In genomic region chr3:64650710-64651109, GRCh38 we compare ENCODE assay signal across 1 cellular context.
TF ChIP-seq lines count a peak whose summit lies in the region.

No MANE protein-coding gene starts in this region.

TF ChIP-seq in WTC11, 78 proteins besides CTCF, POLR2A, EP300 and RAD21 (continued from another document):
- TF ChIP-seq, protein P1, sequence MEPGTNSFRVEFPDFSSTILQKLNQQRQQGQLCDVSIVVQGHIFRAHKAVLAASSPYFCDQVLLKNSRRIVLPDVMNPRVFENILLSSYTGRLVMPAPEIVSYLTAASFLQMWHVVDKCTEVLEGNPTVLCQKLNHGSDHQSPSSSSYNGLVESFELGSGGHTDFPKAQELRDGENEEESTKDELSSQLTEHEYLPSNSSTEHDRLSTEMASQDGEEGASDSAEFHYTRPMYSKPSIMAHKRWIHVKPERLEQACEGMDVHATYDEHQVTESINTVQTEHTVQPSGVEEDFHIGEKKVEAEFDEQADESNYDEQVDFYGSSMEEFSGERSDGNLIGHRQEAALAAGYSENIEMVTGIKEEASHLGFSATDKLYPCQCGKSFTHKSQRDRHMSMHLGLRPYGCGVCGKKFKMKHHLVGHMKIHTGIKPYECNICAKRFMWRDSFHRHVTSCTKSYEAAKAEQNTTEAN (CRISPR knock-in tag; IDR thresholded peaks at IDR 0.05) = no peak
- TF ChIP-seq GRHL2 (CRISPR knock-in tag; IDR thresholded peaks at IDR 0.05; ENCODE audit: insufficient replicate concordance, severe bottlenecking) = no peak
- TF ChIP-seq ZNF263 (CRISPR knock-in tag; IDR thresholded peaks at IDR 0.05; ENCODE audit: low read depth) = no peak
- TF ChIP-seq NR2C2 (CRISPR knock-in tag; IDR thresholded peaks at IDR 0.05) = no peak
- no peak for TF ChIP-seq OVOL2 (CRISPR knock-in tag; IDR thresholded peaks at IDR 0.05; ENCODE audit: borderline replicate concordance)
- TF ChIP-seq, protein P2, sequence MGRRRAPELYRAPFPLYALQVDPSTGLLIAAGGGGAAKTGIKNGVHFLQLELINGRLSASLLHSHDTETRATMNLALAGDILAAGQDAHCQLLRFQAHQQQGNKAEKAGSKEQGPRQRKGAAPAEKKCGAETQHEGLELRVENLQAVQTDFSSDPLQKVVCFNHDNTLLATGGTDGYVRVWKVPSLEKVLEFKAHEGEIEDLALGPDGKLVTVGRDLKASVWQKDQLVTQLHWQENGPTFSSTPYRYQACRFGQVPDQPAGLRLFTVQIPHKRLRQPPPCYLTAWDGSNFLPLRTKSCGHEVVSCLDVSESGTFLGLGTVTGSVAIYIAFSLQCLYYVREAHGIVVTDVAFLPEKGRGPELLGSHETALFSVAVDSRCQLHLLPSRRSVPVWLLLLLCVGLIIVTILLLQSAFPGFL (CRISPR knock-in tag; IDR thresholded peaks at IDR 0.05; ENCODE audit: borderline replicate concordance) = no peak
- no peak for TF ChIP-seq ZNF425 (CRISPR knock-in tag; conservative IDR thresholded peaks at IDR 0.05)
- TF ChIP-seq ZSCAN18 (CRISPR knock-in tag; IDR thresholded peaks at IDR 0.05) = no peak
- TF ChIP-seq MXD4 (CRISPR knock-in tag; IDR thresholded peaks at IDR 0.05; ENCODE audit: borderline replicate concordance) = no peak
